In the genomic region with DNA sequence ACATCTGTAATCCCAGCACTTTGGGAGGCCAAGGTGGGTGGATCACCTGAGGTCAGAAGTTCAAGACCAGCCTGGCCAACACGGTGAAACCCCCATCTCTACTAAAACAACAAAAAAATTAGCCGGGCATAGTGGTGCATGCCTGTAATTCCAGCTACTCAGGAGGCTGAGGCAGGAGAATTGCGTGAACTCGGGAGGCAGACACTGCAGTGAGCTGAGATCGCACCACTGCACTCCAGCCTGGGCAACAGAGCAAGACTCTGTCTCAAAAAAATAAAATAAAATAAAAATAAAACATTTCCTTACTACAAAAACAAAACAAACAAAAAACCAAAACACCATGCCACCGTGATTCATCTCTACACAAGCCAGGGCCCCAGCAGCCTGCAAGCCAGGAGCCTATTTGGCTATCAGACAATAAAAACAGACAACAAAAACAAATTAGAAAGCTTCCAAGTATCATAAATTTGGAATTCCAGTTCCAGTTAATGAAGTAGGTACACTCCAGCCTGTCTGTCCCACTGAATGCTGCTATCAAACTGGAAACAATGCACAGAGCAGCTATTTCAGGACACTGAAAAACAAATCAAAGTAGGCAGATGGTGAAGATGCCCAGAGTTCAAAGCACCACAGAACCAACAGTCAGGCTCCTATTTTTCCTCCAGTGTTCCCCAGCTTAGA, we compare ENCODE assay signal across 7 cellular contexts. TPM values are rescaled to one million over a fixed set of nuclear protein-coding genes. Genes with fewer than 3 reads are reported as not detected.
DNase-seq lines count a peak whose midpoint lies in the region; TF ChIP-seq lines count a peak whose summit lies in the region.
"Not testable (repeated sequence)": the region's sequence is repeated elsewhere in the genome, so short reads cannot be mapped to it uniquely, and the experiment has no call there.

No MANE protein-coding gene starts in this region.

- not testable (repeated sequence) for H3K36me3 Mint-ChIP-seq in MCF 10A (ENCODE audit: insufficient read depth, unreplicated experiment); osteocyte (ENCODE audit: unreplicated experiment)

- not testable (repeated sequence) for H3K9me3 ChIP-seq in SK-N-MC (ENCODE audit: low read depth, low read length); esophagus muscularis mucosa; hepatocyte (ENCODE audit: low read depth); smooth muscle cell (replicated peaks; ENCODE audit: low read depth)

- not testable (repeated sequence) for BruUV-seq in MCF 10A (replicated peaks; lab: Mats Ljungman, UMichigan)

- H3K4me3 Mint-ChIP-seq in MCF 10A (ENCODE audit: unreplicated experiment); osteocyte (ENCODE audit: unreplicated experiment): not testable (repeated sequence)

- not testable (repeated sequence) for H3K27me3 Mint-ChIP-seq in MCF 10A (ENCODE audit: insufficient read depth, unreplicated experiment); osteocyte (ENCODE audit: unreplicated experiment)

- peaks cover 19% of the 10 kb centered on the region for H3F3A ChIP-seq in smooth muscle cell (ENCODE audit: low read depth)

- TF ChIP-seq EP300 in esophagus muscularis mucosa (IDR thresholded peaks at IDR 0.05): not testable (repeated sequence)

- H3K4me3 ChIP-seq in SK-N-MC, esophagus muscularis mucosa, hepatocyte, smooth muscle cell: not testable (repeated sequence)

- not testable (repeated sequence) for TF ChIP-seq POLR2A in esophagus muscularis mucosa (IDR thresholded peaks at IDR 0.05; ENCODE audit: low read depth)

- H3K27ac ChIP-seq in SK-N-MC: peak overlapping the region; percentile 76; the same call in 1 of the 2 replicates
- peak overlapping the region; percentile 60 to 77 (median 64) for H3K27ac ChIP-seq in esophagus muscularis mucosa (replicated peaks in 1 of 4)
- H3K27ac ChIP-seq in hepatocyte: peak overlapping the region; percentile 72
- H3K27ac ChIP-seq in smooth muscle cell (ENCODE audit: low read depth): peak overlapping the region; percentile 81

- not testable (repeated sequence) for TF ChIP-seq CTCF in MCF 10A (IDR thresholded peaks at IDR 0.05; ENCODE audit: unreplicated experiment); esophagus muscularis mucosa (IDR thresholded peaks at IDR 0.05); hepatocyte (IDR thresholded peaks at IDR 0.05; ENCODE audit: poor library complexity); osteocyte (IDR thresholded peaks at IDR 0.05); smooth muscle cell (IDR thresholded peaks at IDR 0.05; ENCODE audit: borderline replicate concordance, insufficient read depth, poor library complexity, severe bottlenecking)

- intact Hi-C loops in MCF 10A (cut with micrococcal nuclease) (loop anchor here (1.0 to 2.0 kb wide), 4 partner anchors 33 to 206 kb away; no protein-coding TSS in a partner anchor), esophagus muscularis mucosa (cut with DNase I) (loop anchor here (5.0 kb wide), 1 partner anchor 70 kb away; no protein-coding TSS in a partner anchor)

- not testable (repeated sequence) for H3K9ac ChIP-seq in SK-N-MC (ENCODE audit: insufficient read length)
- H3K9ac ChIP-seq in smooth muscle cell (ENCODE audit: low read depth): peak overlapping the region; percentile 2

- not testable (repeated sequence) for H3K4me2 ChIP-seq in hepatocyte
- H3K4me2 ChIP-seq in smooth muscle cell: peak overlapping the region; percentile 48

- H3K4me1 ChIP-seq in esophagus muscularis mucosa (peaks cover 23 to 30% (median 28%) of the 10 kb centered on the region in 4 donors), hepatocyte (ENCODE audit: insufficient read depth) (peaks cover 17% of the 10 kb centered on the region)
- not testable (repeated sequence) for H3K4me1 ChIP-seq in smooth muscle cell (ENCODE audit: low read depth)

- in situ Hi-C loops in G401 (cut with HindIII; ENCODE audit: low sequenced_read_pairs): not testable (repeated sequence)

- CTCF ChIA-PET in MCF 10A (lab: Yijun Ruan, JAX): interaction anchor here (0.6 to 6.9 kb wide), 46 partner anchors 10 to 573 kb away, joined by 3 to 102 read pairs (median 4); a partner anchor contains a TSS

- H3K27ac Mint-ChIP-seq in MCF 10A (ENCODE audit: low read depth, unreplicated experiment) (peak overlapping the region; percentile 78), osteocyte (ENCODE audit: unreplicated experiment) (peak overlapping the region; percentile 90)

- H3K9me3 Mint-ChIP-seq in MCF 10A (ENCODE audit: unreplicated experiment); osteocyte (ENCODE audit: unreplicated experiment): not testable (repeated sequence)

- WGBS in esophagus muscularis mucosa: 69% methylated on average over 6 of the region's 6 CpGs
- WGBS in hepatocyte (ENCODE audit: low lambda C conversion rate, missing lambda C conversion rate): 67% methylated on average over 6 of the region's 6 CpGs
- 74% methylated on average over 6 of the region's 6 CpGs for WGBS in smooth muscle cell (ENCODE audit: low lambda C conversion rate)

- POLR2A ChIA-PET in MCF 10A (lab: Yijun Ruan, JAX): interaction anchor here (0.7 to 4.1 kb wide), 17 partner anchors 11 to 1997 kb away, joined by 3 to 29 read pairs (median 7); a partner anchor contains a TSS

- H3K36me3 ChIP-seq in SK-N-MC (ENCODE audit: insufficient read depth, low read length); esophagus muscularis mucosa; hepatocyte (replicated peaks; ENCODE audit: insufficient read depth, low read depth); smooth muscle cell (ENCODE audit: low read depth): not testable (repeated sequence)

- not testable (repeated sequence) for H3K9me2 ChIP-seq in hepatocyte (replicated peaks; ENCODE audit: insufficient read depth)

- not testable (repeated sequence) for H2AFZ ChIP-seq in hepatocyte; smooth muscle cell (ENCODE audit: low read depth)

- H4K20me1 ChIP-seq in hepatocyte (ENCODE audit: insufficient read depth, poor library complexity, severe bottlenecking); smooth muscle cell (ENCODE audit: low read depth): not testable (repeated sequence)

- DNase-seq in G401 (ENCODE audit: low spot score) (peak; percentile 38), MCF 10A (ENCODE audit: unreplicated experiment) (peak; percentile 38)
- DNase-seq in SK-N-MC (ENCODE audit: low read depth, low spot score); esophagus muscularis mucosa (ENCODE audit: extremely low spot score); hepatocyte (ENCODE audit: low spot score); osteocyte (ENCODE audit: extremely low spot score, unreplicated experiment); smooth muscle cell (lab: John Stamatoyannopoulos, UW; ENCODE audit: unreplicated experiment): not testable (repeated sequence)

- not testable (repeated sequence) for H3K27me3 ChIP-seq in esophagus muscularis mucosa; hepatocyte; smooth muscle cell (ENCODE audit: low read depth)

- H3K4me1 Mint-ChIP-seq in MCF 10A (ENCODE audit: insufficient read depth, unreplicated experiment) (peaks cover 21% of the 10 kb centered on the region), osteocyte (ENCODE audit: unreplicated experiment) (peaks cover 30% of the 10 kb centered on the region)

- peaks cover 72% of the 10 kb centered on the region for H3K79me2 ChIP-seq in hepatocyte
- not testable (repeated sequence) for H3K79me2 ChIP-seq in smooth muscle cell (ENCODE audit: low read depth)

RNA-seq across cellular contexts. Expression of a gene that starts 34.7 kb away (rescaled TPM):
- total RNA-seq in G401 (2014; rRNA removed; shearing (Covaris generic)): 11.9 and 22.5 TPM in 2 replicates
- total RNA-seq in MCF 10A (2022): 27.2 and 36.7 TPM in 2 replicates
- 10 to 100 TPM in 3 of 4 donors, 1 to 10 TPM in 1; 9.8 to 19.8 (median 15.0) TPM for total RNA-seq in esophagus muscularis mucosa
- total RNA-seq in hepatocyte: 77.9 and 84.8 TPM in 2 replicates
- 17.4 and 19.2 TPM in 2 replicates for polyA plus RNA-seq in hepatocyte
- total RNA-seq in osteocyte: 22.8 and 24.4 TPM in 2 replicates
- total RNA-seq in smooth muscle cell: 25.2 and 27.0 TPM in 2 replicates
- 7.2 and 9.2 TPM in 2 replicates for polyA plus RNA-seq in smooth muscle cell

RNA-seq across cellular contexts. Expression of a gene that starts 57.3 kb away (rescaled TPM):
- 55.1 and 62.1 TPM in 2 replicates for total RNA-seq in G401 (2014; rRNA removed; shearing (Covaris generic))
- total RNA-seq in MCF 10A (2022) (4.3 and 5.7 TPM in 2 replicates), esophagus muscularis mucosa (10 to 100 TPM; 13.7 to 24.5 (median 17.3) TPM), hepatocyte (28.3 and 32.5 TPM in 2 replicates), osteocyte (96.3 and 104 TPM in 2 replicates), smooth muscle cell (21.8 and 36.6 TPM in 2 replicates)
- polyA plus RNA-seq in hepatocyte (55.1 and 75.1 TPM in 2 replicates), smooth muscle cell (57.3 and 57.8 TPM in 2 replicates)
